In genomic region chr5:114319821-114320220, GRCh38 we compare ENCODE assay signal across 22 cellular contexts. TPM values are rescaled to one million over a fixed set of nuclear protein-coding genes. Genes with fewer than 3 reads are reported as not detected.
DNase-seq lines count a peak whose midpoint lies in the region; ATAC-seq, FAIRE-seq and TF ChIP-seq lines count a peak whose summit lies in the region.
"Had no signal": no experiment of that assay in that cellular context is flagged by ENCODE, and none has a peak within 500 bp of the region (broad histone marks: within the 10 kb centered on the region; RNA-seq: fewer than 3 reads in every experiment).

No MANE protein-coding gene starts in this region.

- DNase-seq in right lobe of liver (no peak), HepG2 (ENCODE audit: low spot score) (no peak), brain microvascular endothelial cell (no peak), foreskin melanocyte (peak; percentile 29), PC-9 (no peak), NCI-H1694 (lab: John Stamatoyannopoulos, UW) (no peak)
- DNase-seq: activated CD4-positive, alpha-beta T cell treated with anti-CD3 and anti-CD28 coated beads, Interleukin-2, amount 10 ng/mL, durations not matched to agents 7 days and 5 days; activated CD8-positive, alpha-beta memory T cell treated with anti-CD3 and anti-CD28 coated beads, Interleukin-2, amount 50 U/mL, for 4 hours; activated effector memory CD4-positive, alpha-beta T cell treated with Interleukin-2 at 50 U/mL for 16 hours; DMS153; Kasumi-1; left colon; NCI-H1105 treated with DMSO at 0.1 percent for 48 hours; NCI-H524; right cardiac atrium; stimulated activated CD4-positive, alpha-beta T cell treated with anti-CD3 and anti-CD28 coated beads, Interleukin-15, amount 100 ng/mL, for 24 hours had no signal

- H3K79me2 ChIP-seq in HepG2 (ENCODE audit: insufficient read depth, low read length) (no peaks in the 10 kb centered on the region), PC-9 (ENCODE audit: low read depth) (no peaks in the 10 kb centered on the region)

- H2AFZ ChIP-seq in HepG2 (ENCODE audit: low read length) (no peak overlapping the region), PC-9 (no peak overlapping the region)

- no peak for TF ChIP-seq RAD21 in HepG2 (CRISPR knock-in tag; IDR thresholded peaks at IDR 0.05)

- no peaks in the 10 kb centered on the region for H3K27me3 ChIP-seq in right lobe of liver
- H3K27me3 ChIP-seq in HepG2 (ENCODE audit: control insufficient read depth in 1 of 2, insufficient read depth in 2 of 2, low read length in 2 of 2): no peaks in the 10 kb centered on the region
- H3K27me3 ChIP-seq in brain microvascular endothelial cell (replicated peaks): no peaks in the 10 kb centered on the region
- no peaks in the 10 kb centered on the region for H3K27me3 ChIP-seq in PC-9 (ENCODE audit: insufficient read depth, low read depth)
- H3K27me3 ChIP-seq: neutrophil had no signal

- H3K4me1 ChIP-seq in right lobe of liver (no peaks in the 10 kb centered on the region), HepG2 (ENCODE audit: insufficient read depth, low read length) (no peaks in the 10 kb centered on the region), PC-9 (replicated peaks; ENCODE audit: insufficient read depth) (no peaks in the 10 kb centered on the region)

- no peak for TF ChIP-seq POLR2A in right lobe of liver (IDR thresholded peaks at IDR 0.05)
- TF ChIP-seq POLR2A in HepG2 (IDR thresholded peaks at IDR 0.05; ENCODE audit: insufficient read depth in 1 of 2, low read depth in 2 of 2, low read length in 2 of 2): no peak

- in situ Hi-C loops in HepG2 (cut with HindIII; ENCODE audit: extremely low pct_ligation_motif_present, low pct_unique_long_range_greater_than_20kb) (no loop called here), brain microvascular endothelial cell (cut with HindIII; ENCODE audit: low pct_ligation_motif_present, low sequenced_read_pairs) (no loop called here)

- H3K4me2 ChIP-seq in HepG2 (ENCODE audit: low read depth, low read length) (no peak overlapping the region), PC-9 (no peak overlapping the region)

- CTCF ChIA-PET in HepG2 (lab: Yijun Ruan, JAX; ENCODE audit: low intra/inter-chr PET ratio, low total read pairs): no interaction called here
- CTCF ChIA-PET in PC-9 (lab: Charles Lee): no interaction called here

- no peak for TF ChIP-seq EP300 in HepG2 (IDR thresholded peaks at IDR 0.05; ENCODE audit: low read depth in 2 of 2, low read length in 2 of 2)
- TF ChIP-seq EP300 in HepG2 (CRISPR knock-in tag; IDR thresholded peaks at IDR 0.05; ENCODE audit: borderline replicate concordance): no peak

- H3K36me3 ChIP-seq in right lobe of liver: no peaks in the 10 kb centered on the region
- H3K36me3 ChIP-seq in HepG2 (replicated peaks in 1 of 2; ENCODE audit: control insufficient read depth in 1 of 2, insufficient read depth in 2 of 2, low read length in 2 of 2): no peaks in the 10 kb centered on the region
- H3K36me3 ChIP-seq in brain microvascular endothelial cell (replicated peaks): no peaks in the 10 kb centered on the region
- no peaks in the 10 kb centered on the region for H3K36me3 ChIP-seq in PC-9 (ENCODE audit: low read depth)
- H3K36me3 ChIP-seq: neutrophil had no signal

- FAIRE-seq in HepG2 (lab: Jason Lieb, UNC): no peak
- FAIRE-seq: frontal cortex, HTR-8/SVneo had no signal

- H3K27ac ChIP-seq in right lobe of liver: peak overlapping the region in 1 of 3 donors; percentile 56
- no peak overlapping the region for H3K27ac ChIP-seq in HepG2 (ENCODE audit: extremely low read length, insufficient read depth, low read length)
- peak overlapping the region; percentile 36 for H3K27ac ChIP-seq in brain microvascular endothelial cell
- H3K27ac ChIP-seq in PC-9: no peak overlapping the region
- H3K27ac ChIP-seq: neutrophil had no signal

- ATAC-seq in right lobe of liver: peak; percentile 30 to 85 (median 53)
- ATAC-seq in HepG2: no peak
- no peak for ATAC-seq in GM19395 (IDR thresholded peaks at IDR 0.05; ENCODE audit: unreplicated experiment)
- no peak for ATAC-seq in HG03045 (IDR thresholded peaks at IDR 0.05; ENCODE audit: unreplicated experiment)
- ATAC-seq: left colon had no signal

- H3K4me3 ChIP-seq in right lobe of liver: no peak overlapping the region
- no peak overlapping the region for H3K4me3 ChIP-seq in HepG2 (replicated peaks in 1 of 3; ENCODE audit: insufficient read depth in 1 of 3, low read depth in 2 of 3, low read length in 3 of 3)
- H3K4me3 ChIP-seq in brain microvascular endothelial cell (ENCODE audit: low read depth, low read length): no peak overlapping the region
- no peak overlapping the region for H3K4me3 ChIP-seq in PC-9

- H3F3A ChIP-seq in PC-9 (ENCODE audit: insufficient read depth, low read depth): no peaks in the 10 kb centered on the region

- no peaks in the 10 kb centered on the region for H4K20me1 ChIP-seq in HepG2 (ENCODE audit: insufficient read depth, low read length)
- no peaks in the 10 kb centered on the region for H4K20me1 ChIP-seq in PC-9 (ENCODE audit: insufficient read depth)

- H3K9ac ChIP-seq in HepG2 (ENCODE audit: insufficient read depth, low read depth, low read length): no peak overlapping the region

- POLR2A ChIA-PET in HepG2 (lab: Yijun Ruan, JAX) (no interaction called here), PC-9 (lab: Charles Lee; ENCODE audit: unreplicated experiment) (no interaction called here)

- H3K9me3 ChIP-seq in right lobe of liver: no peaks in the 10 kb centered on the region
- H3K9me3 ChIP-seq in HepG2 (ENCODE audit: low read length): no peaks in the 10 kb centered on the region
- no peaks in the 10 kb centered on the region for H3K9me3 ChIP-seq in PC-9 (ENCODE audit: insufficient read depth, low read depth)
- H3K9me3 ChIP-seq: neutrophil had no signal

- BruUV-seq in HepG2 (replicated peaks; lab: Mats Ljungman, UMichigan) (no TSS peak), PC-9 (replicated peaks; lab: Mats Ljungman, UMichigan) (no TSS peak)

- TF ChIP-seq CTCF in right lobe of liver (IDR thresholded peaks at IDR 0.05): no peak
- TF ChIP-seq CTCF in HepG2 (CRISPR knock-in tag; IDR thresholded peaks at IDR 0.05): no peak
- no peak for TF ChIP-seq CTCF in brain microvascular endothelial cell (IDR thresholded peaks at IDR 0.05; ENCODE audit: low read depth, low read length, missing control alignments)
- no peak for TF ChIP-seq CTCF in PC-9 (conservative IDR thresholded peaks at IDR 0.05)

- no peaks in the 10 kb centered on the region for H3K9me2 ChIP-seq in PC-9 (ENCODE audit: insufficient read depth)

- 8% methylated on average over 1 of the region's 1 CpG for WGBS in right lobe of liver (ENCODE audit: insufficient coverage, low coverage, low lambda C conversion rate, missing lambda C conversion rate)
- WGBS in HepG2 (ENCODE audit: low lambda C conversion rate): 0% methylated on average over 1 of the region's 1 CpG

- intact Hi-C loops in right lobe of liver (cut with DNase I) (no loop called here), HepG2 (cut with micrococcal nuclease; ENCODE audit: unreplicated experiment) (no loop called here), PC-9 (cut with micrococcal nuclease; ENCODE audit: unreplicated experiment) (no loop called here)

TF ChIP-seq in HepG2, 621 proteins besides CTCF, POLR2A, EP300 and RAD21 (continues in another document):
- TF ChIP-seq SSRP1 (CRISPR knock-in tag; IDR thresholded peaks at IDR 0.05): no peak
- no peak for TF ChIP-seq KMT2A (CRISPR knock-in tag; IDR thresholded peaks at IDR 0.05)
- no peak for TF ChIP-seq NFYC (CRISPR knock-in tag; IDR thresholded peaks at IDR 0.05)
- TF ChIP-seq ZNF382 (CRISPR knock-in tag; IDR thresholded peaks at IDR 0.05; ENCODE audit: borderline replicate concordance): no peak
- no peak for TF ChIP-seq HMGXB4 (CRISPR knock-in tag; IDR thresholded peaks at IDR 0.05; ENCODE audit: borderline replicate concordance in 1 of 2, low read depth in 1 of 2)
- TF ChIP-seq ZNF616 (CRISPR knock-in tag; IDR thresholded peaks at IDR 0.05; ENCODE audit: low read depth): no peak

RNA-seq across cellular contexts. Expression of gene KCNN2, which starts 42.0 kb away (rescaled TPM):
- 10 to 100 TPM in 3 of 6 experiments, 1 to 10 TPM in 2, under 1 TPM in 1; 0.60 to 17.4 (median 6.5) TPM for total RNA-seq in right lobe of liver
- total RNA-seq in HepG2 (2016; rRNA removed; fragmentation: Illumina TruSeq; extraction: Trizol): not detected in 2 replicates
- 0.18 and 0.20 TPM in 2 replicates for total RNA-seq in HepG2 (2016; cell fraction: cytosol; rRNA removed; fragmentation: Illumina TruSeq; extraction: Trizol; ENCODE audit: low read depth)
- not detected in 2 replicates for total RNA-seq in HepG2 (2016; cell fraction: insoluble cytoplasmic fraction; rRNA removed; fragmentation: Illumina TruSeq; extraction: Trizol)
- total RNA-seq in HepG2 (2016; cell fraction: membrane; rRNA removed; fragmentation: Illumina TruSeq; extraction: Trizol): 0.09 TPM in 1 of 2 replicates, not detected in the other
- total RNA-seq in HepG2 (2016; cell fraction: nucleus; rRNA removed; fragmentation: Illumina TruSeq; extraction: Trizol): 0.12 TPM in 1 of 2 replicates, not detected in the other
- polyA plus RNA-seq in HepG2 (2011; rRNA removed): not detected in 2 replicates
- polyA plus RNA-seq in HepG2 (2011; cell fraction: cytosol; rRNA removed): 0.06 TPM in 1 of 2 replicates, not detected in the other
- polyA plus RNA-seq in HepG2 (2011; cell fraction: nucleus; rRNA removed): 0.07 and 0.11 TPM in 2 replicates
- not detected in 2 replicates for polyA plus RNA-seq in HepG2 (2012)
- not detected in 2 replicates for polyA plus RNA-seq in HepG2 (2016; cell fraction: cytosol; fragmentation: Illumina TruSeq; extraction: Trizol; ENCODE audit: low read depth)
- polyA plus RNA-seq in HepG2 (2016; cell fraction: insoluble cytoplasmic fraction; fragmentation: Illumina TruSeq; extraction: Trizol; ENCODE audit: low read depth): not detected in 2 replicates
- not detected in 2 replicates for polyA plus RNA-seq in HepG2 (2016; cell fraction: membrane; fragmentation: Illumina TruSeq; extraction: Trizol; ENCODE audit: low read depth)
- not detected in 2 replicates for polyA plus RNA-seq in HepG2 (2016; cell fraction: nucleus; fragmentation: Illumina TruSeq; extraction: Trizol; ENCODE audit: insufficient read depth, low read depth)
- polyA minus RNA-seq in HepG2 (2011; rRNA and poly(A)+ RNA removed; ENCODE audit: low replicate concordance): 0.04 and 0.35 TPM in 2 replicates
- not detected in 2 replicates for polyA minus RNA-seq in HepG2 (2011; cell fraction: cytosol; rRNA and poly(A)+ RNA removed)
- polyA minus RNA-seq in HepG2 (2011; cell fraction: nucleus; rRNA and poly(A)+ RNA removed): not detected in 2 replicates
- total RNA-seq in PC-9 (2021): not detected in 2 replicates
- total RNA-seq: activated CD4-positive, alpha-beta T cell treated with anti-CD3 and anti-CD28 coated beads, Interleukin-2, amount 10 ng/mL, durations not matched to agents 7 days and 5 days had no signal
- polyA plus RNA-seq: CD14-positive monocyte had no signal

Comparison
In these comparisons a context has a peak if more than half of its experiments do, and no peak if none do; other contexts are left out.
1. ATAC-seq: peak in right lobe of liver (4 of 4); none in HepG2 (single experiment), GM19395 (single experiment) and HG03045 (single experiment).